ENCODE assay signal across 8 cellular contexts in the genomic region with DNA sequence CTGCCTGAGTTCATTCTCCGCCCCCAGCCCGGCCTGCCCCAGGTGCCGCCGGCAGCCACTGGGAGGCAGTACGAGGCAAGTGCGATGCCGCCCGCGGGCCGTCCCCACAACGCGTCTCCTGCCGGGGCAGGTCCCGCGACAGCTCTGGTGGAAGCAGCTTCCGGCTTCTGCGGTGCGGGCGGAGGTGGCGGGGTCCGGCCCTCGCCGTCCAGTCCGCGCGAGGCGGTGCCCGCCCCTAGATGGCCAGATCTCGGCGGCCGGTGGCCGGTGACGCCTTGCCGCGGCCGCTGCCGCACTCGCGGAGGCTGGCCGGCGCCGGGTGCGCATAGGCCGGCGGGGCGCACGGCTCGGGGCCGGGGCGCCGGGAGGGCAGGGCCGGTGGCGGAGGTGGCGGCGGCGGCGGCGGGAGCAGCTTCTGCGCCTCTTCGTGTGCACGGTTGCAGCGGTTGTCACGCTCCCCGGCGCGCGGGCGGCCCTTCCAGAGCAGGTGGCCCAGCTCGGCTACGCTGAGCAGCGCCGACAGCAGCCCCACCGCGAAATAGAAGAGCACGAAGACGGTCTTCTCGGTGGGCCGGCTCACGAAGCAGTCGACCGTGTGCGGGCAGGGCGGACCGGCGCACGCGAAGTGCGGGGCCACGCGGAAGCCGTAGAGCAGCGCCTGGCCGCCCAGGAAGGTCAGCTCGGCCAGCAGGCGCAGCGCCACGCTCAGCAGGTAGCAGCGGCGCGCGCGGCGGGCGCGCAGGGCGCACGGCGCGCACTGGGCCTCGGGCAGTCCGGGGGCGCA. TPM values are rescaled to one million over a fixed set of nuclear protein-coding genes. Genes with fewer than 3 reads are reported as not detected.
DNase-seq lines count a peak whose midpoint lies in the region; ATAC-seq lines count a peak whose summit lies in the region.

No MANE protein-coding gene starts in this region.

- peaks cover 10% of the 10 kb centered on the region for H3K4me1 Mint-ChIP-seq in activated CD4-positive, alpha-beta memory T cell treated with anti-CD3 and anti-CD28 coated beads for 36 hours (ENCODE audit: low read depth)
- peaks cover 11 to 12% of the 10 kb centered on the region in 2 donors for H3K4me1 Mint-ChIP-seq in effector memory CD8-positive, alpha-beta T cell (ENCODE audit: low read depth in 2 of 2)
- H3K4me1 Mint-ChIP-seq in stimulated activated memory B cell treated with anti-CD40 and anti-IgM and Interleukin-4, amounts not matched to agents 10 μg/mL and 1 μg/mL and 100 μg/mL, for 72 hours: peaks cover 24% of the 10 kb centered on the region

- no peaks in the 10 kb centered on the region for H3K36me3 ChIP-seq in muscle layer of colon (ENCODE audit: insufficient read depth, low read length)

- peaks cover 14% of the 10 kb centered on the region for H3K27me3 Mint-ChIP-seq in activated CD4-positive, alpha-beta memory T cell treated with anti-CD3 and anti-CD28 coated beads for 36 hours
- H3K27me3 Mint-ChIP-seq in effector memory CD8-positive, alpha-beta T cell: peaks cover 15 to 32% of the 10 kb centered on the region in 2 donors
- H3K27me3 Mint-ChIP-seq in stimulated activated memory B cell treated with anti-CD40 and anti-IgM and Interleukin-4, amounts not matched to agents 10 μg/mL and 1 μg/mL and 100 μg/mL, for 72 hours: peaks cover 28% of the 10 kb centered on the region

- intact Hi-C loops in activated CD4-positive, alpha-beta memory T cell treated with anti-CD3 and anti-CD28 coated beads for 36 hours (cut with micrococcal nuclease): loop anchor here (1.0 kb wide), 1 partner anchor 170 kb away; no protein-coding TSS in a partner anchor

- POLR2A ChIA-PET in activated CD4-positive, alpha-beta memory T cell treated with anti-CD3 and anti-CD28 coated beads for 36 hours (lab: Charles Lee): interaction anchor here (0.6 to 1.3 kb wide), 5 partner anchors 10 to 188 kb away, joined by 3 to 10 read pairs (median 3); no protein-coding TSS in a partner anchor

- no peak overlapping the region for H3K9ac ChIP-seq in muscle layer of colon (ENCODE audit: low read length)

- peak overlapping the region; percentile 69 for H3K4me3 Mint-ChIP-seq in activated CD4-positive, alpha-beta memory T cell treated with anti-CD3 and anti-CD28 coated beads for 36 hours
- peak overlapping the region; percentile 70 to 71 for H3K4me3 Mint-ChIP-seq in effector memory CD8-positive, alpha-beta T cell
- peak overlapping the region; percentile 83 for H3K4me3 Mint-ChIP-seq in stimulated activated memory B cell treated with anti-CD40 and anti-IgM and Interleukin-4, amounts not matched to agents 10 μg/mL and 1 μg/mL and 100 μg/mL, for 72 hours

- peak overlapping the region; percentile 41 to 54 for H3K4me3 ChIP-seq in muscle layer of colon (ENCODE audit: low read depth in 1 of 2, low read length in 2 of 2)

- peak; percentile 55 for ATAC-seq in HG03045 (IDR thresholded peaks at IDR 0.05; ENCODE audit: unreplicated experiment)
- ATAC-seq in effector memory CD8-positive, alpha-beta T cell (replicated peaks): peak; percentile 81
- ATAC-seq in stimulated activated memory B cell treated with anti-CD40 and anti-IgM and Interleukin-4, amounts not matched to agents 10 μg/mL and 1 μg/mL and 100 μg/mL, for 72 hours: peak; percentile 91

- DNase-seq in NCI-H1417 (lab: John Stamatoyannopoulos, UW): peak; percentile 49 to 76 (median 68)
- no peak for DNase-seq in NCI-H1417 treated with DMSO at 0.1 percent for 48 hours (lab: John Stamatoyannopoulos, UW)
- peak; percentile 9 for DNase-seq in NCI-H446 treated with DMSO at 0.1 percent for 48 hours (lab: John Stamatoyannopoulos, UW)
- DNase-seq in activated CD4-positive, alpha-beta memory T cell treated with anti-CD3 and anti-CD28 coated beads for 36 hours: peak; percentile 93
- peak; percentile 64 to 75 (median 66) for DNase-seq in effector memory CD8-positive, alpha-beta T cell

- H3K9me3 Mint-ChIP-seq in activated CD4-positive, alpha-beta memory T cell treated with anti-CD3 and anti-CD28 coated beads for 36 hours: no peaks in the 10 kb centered on the region
- H3K9me3 Mint-ChIP-seq in effector memory CD8-positive, alpha-beta T cell: no peaks in the 10 kb centered on the region
- no peaks in the 10 kb centered on the region for H3K9me3 Mint-ChIP-seq in stimulated activated memory B cell treated with anti-CD40 and anti-IgM and Interleukin-4, amounts not matched to agents 10 μg/mL and 1 μg/mL and 100 μg/mL, for 72 hours

- H3K27me3 ChIP-seq in muscle layer of colon (ENCODE audit: control insufficient read depth in 1 of 2, insufficient read depth in 2 of 2, low read length in 2 of 2): peaks cover 0 to 7% of the 10 kb centered on the region in 2 donors

- CTCF ChIA-PET in activated CD4-positive, alpha-beta memory T cell treated with anti-CD3 and anti-CD28 coated beads for 36 hours (lab: Charles Lee): interaction anchor here (0.6 to 3.6 kb wide), 35 partner anchors 8 to 264 kb away, joined by 3 to 120 read pairs (median 5); a partner anchor contains a TSS

- no peaks in the 10 kb centered on the region for H3K36me3 Mint-ChIP-seq in activated CD4-positive, alpha-beta memory T cell treated with anti-CD3 and anti-CD28 coated beads for 36 hours
- peaks cover 9% of the 10 kb centered on the region for H3K36me3 Mint-ChIP-seq in effector memory CD8-positive, alpha-beta T cell (ENCODE audit: insufficient read depth)
- no peaks in the 10 kb centered on the region for H3K36me3 Mint-ChIP-seq in stimulated activated memory B cell treated with anti-CD40 and anti-IgM and Interleukin-4, amounts not matched to agents 10 μg/mL and 1 μg/mL and 100 μg/mL, for 72 hours

- H3K4me1 ChIP-seq in muscle layer of colon (ENCODE audit: insufficient read depth, low read length): peaks cover 3% of the 10 kb centered on the region

- H3K9me3 ChIP-seq in muscle layer of colon (ENCODE audit: low read length): no peaks in the 10 kb centered on the region

- H3K27ac Mint-ChIP-seq in activated CD4-positive, alpha-beta memory T cell treated with anti-CD3 and anti-CD28 coated beads for 36 hours: no peak overlapping the region
- H3K27ac Mint-ChIP-seq in effector memory CD8-positive, alpha-beta T cell: peak overlapping the region in 1 of 2 donors; percentile 62
- H3K27ac Mint-ChIP-seq in stimulated activated memory B cell treated with anti-CD40 and anti-IgM and Interleukin-4, amounts not matched to agents 10 μg/mL and 1 μg/mL and 100 μg/mL, for 72 hours: no peak overlapping the region

- H3K27ac ChIP-seq in muscle layer of colon (ENCODE audit: low read depth, low read length): no peak overlapping the region

RNA-seq across cellular contexts. Expression of a gene that starts 1.6 kb away (rescaled TPM):
- under 1 TPM in 1 of 2 experiments, not detected in 1; 0.27 TPM for total RNA-seq in activated CD4-positive, alpha-beta memory T cell treated with anti-CD3 and anti-CD28 coated beads for 36 hours

RNA-seq across cellular contexts. Expression of a gene that starts 53.9 kb away (rescaled TPM):
- 10 to 100 TPM; 31.2 TPM for total RNA-seq in activated CD4-positive, alpha-beta memory T cell treated with anti-CD3 and anti-CD28 coated beads for 36 hours

RNA-seq across cellular contexts. Expression of a gene that starts 54.8 kb away (rescaled TPM):
- 100 to 1,000 TPM; 301 to 311 TPM for total RNA-seq in activated CD4-positive, alpha-beta memory T cell treated with anti-CD3 and anti-CD28 coated beads for 36 hours
